1 cellular context compared by ENCODE assay signal in genomic region chr2:64252579-64252978, GRCh38.
A peak's percentile ranks its signal among the peaks of the same experiment; 100 is the strongest.
TF ChIP-seq lines count a peak whose summit lies in the region.

No MANE protein-coding gene starts in this region.

TF ChIP-seq in K562, 482 proteins besides CTCF, POLR2A, EP300 and RAD21 (continued from another document):
- TF ChIP-seq, protein P1, sequence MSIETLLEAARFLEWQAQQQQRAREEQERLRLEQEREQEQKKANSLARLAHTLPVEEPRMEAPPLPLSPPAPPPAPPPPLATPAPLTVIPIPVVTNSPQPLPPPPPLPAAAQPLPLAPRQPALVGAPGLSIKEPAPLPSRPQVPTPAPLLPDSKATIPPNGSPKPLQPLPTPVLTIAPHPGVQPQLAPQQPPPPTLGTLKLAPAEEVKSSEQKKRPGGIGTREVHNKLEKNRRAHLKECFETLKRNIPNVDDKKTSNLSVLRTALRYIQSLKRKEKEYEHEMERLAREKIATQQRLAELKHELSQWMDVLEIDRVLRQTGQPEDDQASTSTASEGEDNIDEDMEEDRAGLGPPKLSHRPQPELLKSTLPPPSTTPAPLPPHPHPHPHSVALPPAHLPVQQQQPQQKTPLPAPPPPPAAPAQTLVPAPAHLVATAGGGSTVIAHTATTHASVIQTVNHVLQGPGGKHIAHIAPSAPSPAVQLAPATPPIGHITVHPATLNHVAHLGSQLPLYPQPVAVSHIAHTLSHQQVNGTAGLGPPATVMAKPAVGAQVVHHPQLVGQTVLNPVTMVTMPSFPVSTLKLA (conservative IDR thresholded peaks at IDR 0.05), result peak in 1 of 2 experiments; percentile 29; a peak in 1 of 4 replicates
- peak; percentile 97 for TF ChIP-seq DPF2 (IDR thresholded peaks at IDR 0.05)
TF ChIP-seq in K562: peak in this region for 40; not testable (repeated sequence) for 442.
